ENCODE assay signal across 12 cellular contexts in the genomic region with DNA sequence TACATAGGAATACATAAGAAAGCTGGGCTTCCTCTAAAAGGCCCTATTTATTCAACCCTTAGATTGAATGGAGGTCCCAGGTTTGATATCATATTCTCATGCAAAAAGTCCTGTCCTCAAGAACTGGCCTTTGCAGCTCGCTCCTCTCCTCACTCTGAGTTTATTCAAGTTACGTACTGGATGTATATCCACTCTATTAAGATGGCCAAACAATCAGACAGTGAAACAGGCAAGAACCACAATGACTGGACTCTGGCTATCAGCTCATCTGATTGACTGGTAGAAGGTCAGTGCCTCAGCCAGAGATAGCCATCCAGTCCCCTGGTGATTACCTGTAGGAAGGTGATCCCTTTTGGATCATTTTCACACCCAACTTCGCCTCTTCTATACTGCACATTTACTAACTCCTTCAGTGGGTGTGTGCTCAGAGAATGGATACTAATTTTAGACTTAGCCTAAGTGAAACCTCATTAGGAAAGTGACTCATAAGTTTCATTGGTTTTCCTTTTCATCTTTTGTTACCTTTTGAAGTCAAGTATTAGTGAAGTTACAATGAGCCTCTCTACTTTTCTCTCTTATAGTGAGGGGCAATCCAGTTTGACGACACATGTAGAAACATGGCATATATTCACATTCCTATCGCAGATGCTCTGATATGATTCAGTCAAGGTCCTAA.
A peak's percentile ranks its signal among the peaks of the same experiment; 100 is the strongest.
DNase-seq lines count a peak whose midpoint lies in the region; ATAC-seq and TF ChIP-seq lines count a peak whose summit lies in the region.
"Had no signal": no experiment of that assay in that cellular context is flagged by ENCODE, and none has a peak within 500 bp of the region (broad histone marks: within the 10 kb centered on the region; RNA-seq: fewer than 3 reads in every experiment).

No MANE protein-coding gene starts in this region.

- CTCF ChIA-PET in GM10248 (lab: Yijun Ruan, JAX) = interaction anchor here (0.8 to 1.7 kb wide), 4 partner anchors 8 to 96 kb away, joined by 3 to 9 read pairs (median 4); no protein-coding TSS in a partner anchor

- H3K4me1 ChIP-seq in Peyer's patch (no peaks in the 10 kb centered on the region), gastrocnemius medialis (no peaks in the 10 kb centered on the region)

- TF ChIP-seq CTCF in GM10248 (IDR thresholded peaks at IDR 0.05; ENCODE audit: control extremely low read depth, extremely low read depth, low read depth, missing control alignments) (no peak), Peyer's patch (IDR thresholded peaks at IDR 0.05) (no peak), gastrocnemius medialis (IDR thresholded peaks at IDR 0.05 in 4 of 5, conservative IDR thresholded peaks at IDR 0.05 in 1 of 5) (no peak)

- peak; percentile 76 for ATAC-seq in GM19025 (IDR thresholded peaks at IDR 0.05; ENCODE audit: low read depth, unreplicated experiment)
- peak; percentile 83 for ATAC-seq in HG02759 (IDR thresholded peaks at IDR 0.05; ENCODE audit: unreplicated experiment)
- peak; percentile 96 for ATAC-seq in HG03565 (IDR thresholded peaks at IDR 0.05; ENCODE audit: unreplicated experiment)
- no peak for ATAC-seq in gastrocnemius medialis
- ATAC-seq: left lobe of liver had no signal

- H3K9me3 ChIP-seq in Peyer's patch = no peaks in the 10 kb centered on the region
- H3K9me3 ChIP-seq in gastrocnemius medialis = no peaks in the 10 kb centered on the region
- H3K9me3 ChIP-seq: esophagus muscularis mucosa had no signal

- no peaks in the 10 kb centered on the region for H3K36me3 ChIP-seq in Peyer's patch
- no peaks in the 10 kb centered on the region for H3K36me3 ChIP-seq in gastrocnemius medialis
- H3K36me3 ChIP-seq: esophagus muscularis mucosa had no signal

- in situ Hi-C loops in gastrocnemius medialis (cut with MboI; ENCODE audit: low sequenced_read_pairs in 4 of 4) = no loop called here

- DNase-seq in GM10248 (ENCODE audit: extremely low spot score) (peak; percentile 59), mesenteric fat pad (ENCODE audit: low spot score) (no peak), Peyer's patch (no peak), gastrocnemius medialis (no peak)
- DNase-seq in stimulated activated CD4-positive, alpha-beta T cell treated with anti-CD3 and anti-CD28 coated beads, Interleukin-2, amount 100 ng/mL, for 48 hours = no peak
- DNase-seq: aorta had no signal

- H3K27me3 ChIP-seq in Peyer's patch (no peaks in the 10 kb centered on the region), gastrocnemius medialis (no peaks in the 10 kb centered on the region)
- H3K27me3 ChIP-seq: esophagus muscularis mucosa had no signal

- intact Hi-C loops in gastrocnemius medialis (cut with DNase I; ENCODE audit: low total_unique reads) = no loop called here

- POLR2A ChIA-PET in GM10248 (lab: Yijun Ruan, JAX) = no interaction called here

- no peak for TF ChIP-seq POLR2A in Peyer's patch (IDR thresholded peaks at IDR 0.05)
- no peak for TF ChIP-seq POLR2A in gastrocnemius medialis (IDR thresholded peaks at IDR 0.05)

- H3K27ac ChIP-seq in Peyer's patch (no peak overlapping the region), gastrocnemius medialis (no peak overlapping the region)
- H3K27ac ChIP-seq: C4-2B, esophagus muscularis mucosa had no signal

- H3K4me3 ChIP-seq in Peyer's patch (no peak overlapping the region), gastrocnemius medialis (no peak overlapping the region)
- H3K4me3 ChIP-seq: esophagus muscularis mucosa had no signal

Comparison
In these comparisons a context has a peak if more than half of its experiments do, and no peak if none do; other contexts are left out.
1. ATAC-seq: peak in GM19025 (single experiment), HG02759 (single experiment) and HG03565 (single experiment); none in gastrocnemius medialis (0 of 2).